24 cellular contexts compared by ENCODE assay signal in genomic region chr1:23116216-23116836, GRCh38. TPM values are rescaled to one million over a fixed set of nuclear protein-coding genes. Genes with fewer than 3 reads are reported as not detected.
DNase-seq lines count a peak whose midpoint lies in the region; ATAC-seq, FAIRE-seq and TF ChIP-seq lines count a peak whose summit lies in the region.
"Had no signal": no experiment of that assay in that cellular context is flagged by ENCODE, and none has a peak within 500 bp of the region (broad histone marks: within the 10 kb centered on the region; RNA-seq: fewer than 3 reads in every experiment).

No MANE protein-coding gene starts in this region.

- H3K4me1 Mint-ChIP-seq in activated CD4-positive, alpha-beta T cell treated with anti-CD3 and anti-CD28 coated beads, Interleukin-2, amount 10 ng/mL, durations not matched to agents 7 days and 5 days: peaks cover 69% of the 10 kb centered on the region
- peaks cover 46 to 47% of the 10 kb centered on the region in 2 donors for H3K4me1 Mint-ChIP-seq in effector memory CD8-positive, alpha-beta T cell (ENCODE audit: low read depth in 2 of 2)
- H3K4me1 Mint-ChIP-seq in osteocyte (ENCODE audit: unreplicated experiment): peaks cover 69% of the 10 kb centered on the region

- no peak for ATAC-seq in effector memory CD8-positive, alpha-beta T cell (replicated peaks)
- ATAC-seq in heart right ventricle (no peak), sciatic nerve (no peak)
- ATAC-seq: left ventricle myocardium superior had no signal

- H3K36me3 ChIP-seq in SK-N-MC (ENCODE audit: insufficient read depth, low read length) (no peaks in the 10 kb centered on the region), heart right ventricle (no peaks in the 10 kb centered on the region)
- H3K36me3 ChIP-seq: spleen, upper lobe of left lung had no signal

- no peak overlapping the region for H3K4me3 Mint-ChIP-seq in activated CD4-positive, alpha-beta T cell treated with anti-CD3 and anti-CD28 coated beads, Interleukin-2, amount 10 ng/mL, durations not matched to agents 7 days and 5 days
- H3K4me3 Mint-ChIP-seq in effector memory CD8-positive, alpha-beta T cell: peak overlapping the region; percentile 4 to 13
- no peak overlapping the region for H3K4me3 Mint-ChIP-seq in osteocyte (ENCODE audit: unreplicated experiment)
- H3K4me3 Mint-ChIP-seq: activated CD4-positive, alpha-beta T cell treated with anti-CD3 and anti-CD28 coated beads, Interleukin-2, amount 10 ng/mL, durations not matched to agents 24 days and 14 days had no signal

- FAIRE-seq in RCC 7860 (lab: Jason Lieb, UNC): no peak
- FAIRE-seq: GM19239 had no signal

- peaks cover 3 to 81% (median 65%) of the 10 kb centered on the region in 9 donors for H3K4me1 ChIP-seq in heart right ventricle

- no peaks in the 10 kb centered on the region for H3K9me3 Mint-ChIP-seq in activated CD4-positive, alpha-beta T cell treated with anti-CD3 and anti-CD28 coated beads, Interleukin-2, amount 10 ng/mL, durations not matched to agents 7 days and 5 days
- H3K9me3 Mint-ChIP-seq in effector memory CD8-positive, alpha-beta T cell: no peaks in the 10 kb centered on the region
- no peaks in the 10 kb centered on the region for H3K9me3 Mint-ChIP-seq in osteocyte (ENCODE audit: unreplicated experiment)
- H3K9me3 Mint-ChIP-seq: activated CD4-positive, alpha-beta T cell treated with anti-CD3 and anti-CD28 coated beads, Interleukin-2, amount 10 ng/mL, durations not matched to agents 24 days and 14 days had no signal

- intact Hi-C loops in heart right ventricle (cut with DNase I): no loop called here
- intact Hi-C loops in sciatic nerve (cut with DNase I): no loop called here

- POLR2A ChIA-PET in activated CD4-positive, alpha-beta T cell treated with anti-CD3 and anti-CD28 coated beads, Interleukin-2, amount 10 ng/mL, durations not matched to agents 7 days and 5 days (lab: Charles Lee): no interaction called here

- DNase-seq in activated CD4-positive, alpha-beta T cell treated with anti-CD3 and anti-CD28 coated beads, Interleukin-2, amount 10 ng/mL, durations not matched to agents 7 days and 5 days: no peak
- DNase-seq in activated CD4-positive, alpha-beta T cell treated with anti-CD3 and anti-CD28 coated beads, Interleukin-2, amount 50 U/mL, for 4 hours: no peak
- DNase-seq in SK-N-MC (ENCODE audit: low read depth, low spot score): no peak
- DNase-seq in effector memory CD8-positive, alpha-beta T cell: no peak
- no peak for DNase-seq in osteocyte (ENCODE audit: extremely low spot score, unreplicated experiment)
- no peak for DNase-seq in RCC 7860 (ENCODE audit: low spot score)
- DNase-seq in heart right ventricle: no peak
- no peak for DNase-seq in sciatic nerve (ENCODE audit: low spot score)
- DNase-seq: activated CD4-positive, alpha-beta T cell treated with anti-CD3 and anti-CD28 coated beads, Interleukin-2, amount 10 ng/mL, durations not matched to agents 24 days and 14 days; activated naive CD4-positive, alpha-beta T cell treated with Interleukin-2 at 50 U/mL for 16 hours; amygdala; DND-41; left ventricle myocardium superior; NCI-H1105; NCI-H2081; NCI-H345; NCI-H82; SIG-M5; spleen; stimulated activated CD4-positive, alpha-beta T cell treated with anti-CD3 and anti-CD28 coated beads, Interleukin-4, amount 100 ng/mL, for 4 hours; T-helper 1 cell had no signal

- H3K27ac Mint-ChIP-seq in activated CD4-positive, alpha-beta T cell treated with anti-CD3 and anti-CD28 coated beads, Interleukin-2, amount 10 ng/mL, durations not matched to agents 7 days and 5 days: peak overlapping the region; percentile 37
- H3K27ac Mint-ChIP-seq in effector memory CD8-positive, alpha-beta T cell: peak overlapping the region in 1 of 2 donors; percentile 75
- peak overlapping the region; percentile 63 for H3K27ac Mint-ChIP-seq in osteocyte (ENCODE audit: unreplicated experiment)
- H3K27ac Mint-ChIP-seq: activated CD4-positive, alpha-beta T cell treated with anti-CD3 and anti-CD28 coated beads, Interleukin-2, amount 10 ng/mL, durations not matched to agents 24 days and 14 days had no signal

- WGBS in heart right ventricle, 2 donors: 90 to 91% methylated on average over 6 of the region's 6 CpGs

- no peak for TF ChIP-seq CTCF in osteocyte (IDR thresholded peaks at IDR 0.05)
- TF ChIP-seq CTCF in heart right ventricle (IDR thresholded peaks at IDR 0.05): no peak

- H3K27me3 ChIP-seq in heart right ventricle: no peaks in the 10 kb centered on the region
- H3K27me3 ChIP-seq: spleen, upper lobe of left lung had no signal

- H3K4me3 ChIP-seq in SK-N-MC (no peak overlapping the region), heart right ventricle (no peak overlapping the region)
- H3K4me3 ChIP-seq: spleen, upper lobe of left lung had no signal

- H3K27me3 Mint-ChIP-seq in activated CD4-positive, alpha-beta T cell treated with anti-CD3 and anti-CD28 coated beads, Interleukin-2, amount 10 ng/mL, durations not matched to agents 7 days and 5 days: no peaks in the 10 kb centered on the region
- no peaks in the 10 kb centered on the region for H3K27me3 Mint-ChIP-seq in effector memory CD8-positive, alpha-beta T cell
- no peaks in the 10 kb centered on the region for H3K27me3 Mint-ChIP-seq in osteocyte (ENCODE audit: unreplicated experiment)
- H3K27me3 Mint-ChIP-seq: activated CD4-positive, alpha-beta T cell treated with anti-CD3 and anti-CD28 coated beads, Interleukin-2, amount 10 ng/mL, durations not matched to agents 24 days and 14 days had no signal

- H3K36me3 Mint-ChIP-seq in activated CD4-positive, alpha-beta T cell treated with anti-CD3 and anti-CD28 coated beads, Interleukin-2, amount 10 ng/mL, durations not matched to agents 7 days and 5 days (ENCODE audit: low read depth): peaks cover 3% of the 10 kb centered on the region
- H3K36me3 Mint-ChIP-seq in effector memory CD8-positive, alpha-beta T cell (ENCODE audit: insufficient read depth): peaks cover 42% of the 10 kb centered on the region
- peaks cover 2% of the 10 kb centered on the region for H3K36me3 Mint-ChIP-seq in osteocyte (ENCODE audit: unreplicated experiment)

- H3K9me3 ChIP-seq in SK-N-MC (ENCODE audit: low read depth, low read length) (no peaks in the 10 kb centered on the region), heart right ventricle (no peaks in the 10 kb centered on the region)
- H3K9me3 ChIP-seq: spleen, upper lobe of left lung had no signal

- H3K27ac ChIP-seq in SK-N-MC (0 out of 2 replicates have a peak overlapping the region, but pooled peaks have one; percentile 19), heart right ventricle (no peak overlapping the region)
- H3K27ac ChIP-seq: HL-60 had no signal

- CTCF ChIA-PET in activated CD4-positive, alpha-beta T cell treated with anti-CD3 and anti-CD28 coated beads, Interleukin-2, amount 10 ng/mL, durations not matched to agents 7 days and 5 days (lab: Charles Lee): interaction anchor here (0.7 to 1.2 kb wide), 2 partner anchors 10 to 1452 kb away, joined by 3 to 5 read pairs; no protein-coding TSS in a partner anchor

- H3K9ac ChIP-seq in SK-N-MC (ENCODE audit: insufficient read length): no peak overlapping the region

RNA-seq across cellular contexts. Expression of gene LUZP1, which starts 52.3 kb away (rescaled TPM):
- total RNA-seq in activated CD4-positive, alpha-beta T cell treated with anti-CD3 and anti-CD28 coated beads, Interleukin-2, amount 10 ng/mL, durations not matched to agents 7 days and 5 days: 10 to 100 TPM; 16.9 to 17.5 TPM
- total RNA-seq in osteocyte (47.4 and 47.6 TPM in 2 replicates), heart right ventricle (10 to 100 TPM; 26.3 to 40.1 (median 32.2) TPM), sciatic nerve (38.2 TPM)
- 1 to 10 TPM; 6.4 to 7.7 TPM for polyA plus RNA-seq in heart right ventricle

Comparison
In these comparisons a context has a peak if more than half of its experiments do, and no peak if none do; other contexts are left out.
1. H3K4me3 Mint-ChIP-seq: peak in effector memory CD8-positive, alpha-beta T cell (2 of 2); none in activated CD4-positive, alpha-beta T cell treated with anti-CD3 and anti-CD28 coated beads, Interleukin-2, amount 10 ng/mL, durations not matched to agents 7 days and 5 days (single experiment) and osteocyte (single experiment).